ENCODE assay signal across 8 cellular contexts in the genomic region with DNA sequence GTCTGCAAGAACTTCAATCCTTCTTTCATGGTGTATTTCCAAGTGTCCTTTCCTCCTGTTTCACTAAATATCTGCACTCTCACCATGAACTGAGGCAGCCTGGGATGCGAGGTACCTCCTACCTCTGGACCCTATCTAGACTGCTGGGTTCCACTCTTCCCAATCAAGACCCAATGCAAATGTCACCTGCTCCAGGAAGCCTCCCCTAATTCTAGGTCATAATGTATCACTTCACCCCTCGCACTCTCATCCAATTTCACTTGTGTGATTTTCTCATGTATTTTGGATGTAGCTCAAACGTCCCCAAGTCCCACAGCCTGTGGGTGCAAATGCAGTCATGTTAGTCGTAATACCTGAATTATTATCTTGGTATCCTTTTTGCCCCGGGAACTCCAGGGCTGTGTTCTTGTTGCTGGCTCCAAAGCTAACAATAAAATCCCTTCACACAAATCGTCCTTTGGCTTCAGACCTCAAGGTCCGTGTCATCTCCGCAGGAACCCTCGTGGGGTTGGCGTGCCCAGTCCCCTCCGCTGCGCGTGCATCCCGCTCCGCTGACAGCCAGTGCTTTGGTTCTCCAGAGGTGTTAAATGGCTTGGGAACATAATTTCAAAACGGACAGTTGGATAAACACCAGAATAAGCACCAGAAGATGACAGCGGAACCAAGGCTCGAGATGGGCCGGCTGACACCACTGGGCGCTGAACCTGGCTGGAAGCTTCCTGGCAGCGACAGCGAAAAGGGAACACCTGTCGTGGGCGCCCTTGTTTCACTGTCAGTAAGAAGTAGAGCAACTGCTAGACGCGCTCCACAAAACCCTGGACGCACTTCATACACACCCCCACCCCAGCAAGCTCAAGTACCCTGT. TPM values are rescaled to one million over a fixed set of nuclear protein-coding genes. Genes with fewer than 3 reads are reported as not detected.
DNase-seq lines count a peak whose midpoint lies in the region; ATAC-seq and TF ChIP-seq lines count a peak whose summit lies in the region.

No MANE protein-coding gene starts in this region.

- H3K4me3 ChIP-seq in AG10803 (ENCODE audit: low read length) (peak overlapping the region; percentile 53), KMS-11 (IDR thresholded peaks at IDR 0.05; ENCODE audit: insufficient read depth, low read depth, low read length) (no peak overlapping the region)

- POLR2A ChIA-PET in naive thymus-derived CD8-positive, alpha-beta T cell (lab: Charles Lee) = interaction anchor here (1.0 to 2.4 kb wide), 5 partner anchors 9 to 295 kb away, joined by 3 to 14 read pairs (median 3); a partner anchor contains a TSS

- H3K27ac Mint-ChIP-seq in naive thymus-derived CD8-positive, alpha-beta T cell = peak overlapping the region in 9 of 10 donors; percentile 46 to 87 (median 74)

- H3K9me3 Mint-ChIP-seq in naive thymus-derived CD8-positive, alpha-beta T cell = peaks cover 0 to 15% (median 5%) of the 10 kb centered on the region in 9 donors

- H3K4me2 ChIP-seq in KMS-11 = peak overlapping the region; percentile 76

- H3K36me3 Mint-ChIP-seq in naive thymus-derived CD8-positive, alpha-beta T cell = no peaks in the 10 kb centered on the region

- H3K27me3 Mint-ChIP-seq in naive thymus-derived CD8-positive, alpha-beta T cell = no peaks in the 10 kb centered on the region

- ATAC-seq in naive thymus-derived CD8-positive, alpha-beta T cell = no peak
- ATAC-seq in GM18502 (IDR thresholded peaks at IDR 0.05; ENCODE audit: poor library complexity, unreplicated experiment) (no peak), GM19397 (IDR thresholded peaks at IDR 0.05; ENCODE audit: unreplicated experiment) (no peak)

- no peaks in the 10 kb centered on the region for H3K36me3 ChIP-seq in KMS-11 (ENCODE audit: insufficient read depth)

- TF ChIP-seq CTCF in AG10803 (conservative IDR thresholded peaks at IDR 0.05; ENCODE audit: low read length) = no peak
- no peak for TF ChIP-seq CTCF in KMS-11 (conservative IDR thresholded peaks at IDR 0.05; ENCODE audit: low read depth, low read length)

- peak overlapping the region; percentile 64 to 87 (median 76) for H3K4me3 Mint-ChIP-seq in naive thymus-derived CD8-positive, alpha-beta T cell

- peak overlapping the region; percentile 84; the same call in 1 of the 2 replicates for H3K27ac ChIP-seq in KMS-11

- H2AFZ ChIP-seq in KMS-11 (ENCODE audit: low read depth) = peak overlapping the region; percentile 55; the same call in 1 of the 2 replicates

- DNase-seq in AG10803 (ENCODE audit: low read depth) (no peak), cerebellum (ENCODE audit: low spot score) (peak; percentile 15), SW 1271 (lab: John Stamatoyannopoulos, UW) (no peak)
- DNase-seq in naive thymus-derived CD8-positive, alpha-beta T cell = peak in 1 of 10 donors; percentile 66
- no peak for DNase-seq in effector CD8-positive, alpha-beta T cell (lab: John Stamatoyannopoulos, UW)

- no peaks in the 10 kb centered on the region for H3K27me3 ChIP-seq in KMS-11 (ENCODE audit: insufficient read depth, low read depth)

- peaks cover 76% of the 10 kb centered on the region for H3K4me1 ChIP-seq in KMS-11 (ENCODE audit: low read depth, poor library complexity, severe bottlenecking)

- H4K20me1 ChIP-seq in KMS-11 (ENCODE audit: insufficient read depth) = peaks cover 22% of the 10 kb centered on the region

- H3K9ac ChIP-seq in KMS-11 = peak overlapping the region; percentile 86

- H3K79me2 ChIP-seq in KMS-11 (ENCODE audit: insufficient read depth, low read depth) = peaks cover 36% of the 10 kb centered on the region

- peaks cover 27 to 75% (median 74%) of the 10 kb centered on the region in 4 donors for H3K4me1 Mint-ChIP-seq in naive thymus-derived CD8-positive, alpha-beta T cell

RNA-seq across cellular contexts. Expression of a gene that starts 1.0 kb away (rescaled TPM):
- total RNA-seq in cerebellum = 116 TPM
- 10 to 100 TPM; 54.5 to 62.1 TPM for total RNA-seq in naive thymus-derived CD8-positive, alpha-beta T cell
- 10 to 100 TPM; 22.5 to 25.6 (median 23.4) TPM for polyA plus RNA-seq in naive thymus-derived CD8-positive, alpha-beta T cell
